ENCODE assay signal across 25 cellular contexts in the genomic region with DNA sequence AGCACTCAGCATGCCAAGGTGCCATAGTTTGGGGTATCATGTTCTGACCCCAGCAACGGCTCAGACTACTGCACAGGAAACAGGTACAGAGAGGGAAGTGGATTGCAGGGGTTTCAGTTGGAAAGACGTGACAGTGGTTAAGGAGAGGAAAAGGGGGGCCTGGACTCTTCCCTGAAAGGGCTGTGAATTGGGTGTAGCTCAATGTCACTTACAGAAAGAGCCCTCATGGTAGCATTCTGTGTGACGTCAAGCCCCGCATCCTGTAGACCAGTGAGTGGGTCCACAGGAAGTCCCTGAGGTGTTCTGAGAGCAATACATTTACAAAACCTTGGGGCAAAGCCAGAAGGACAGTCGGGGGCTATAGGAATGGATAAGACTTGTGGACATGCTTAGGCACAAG.
DNase-seq lines count a peak whose midpoint lies in the region; ATAC-seq and TF ChIP-seq lines count a peak whose summit lies in the region.
"Had no signal": no experiment of that assay in that cellular context is flagged by ENCODE, and none has a peak within 500 bp of the region (broad histone marks: within the 10 kb centered on the region; RNA-seq: fewer than 3 reads in every experiment).

No MANE protein-coding gene starts in this region.

- in situ Hi-C loops in ACHN (cut with HindIII; ENCODE audit: low pct_ligation_motif_present, low pct_unique_long_range_greater_than_20kb, low sequenced_read_pairs) = no loop called here

- H3K27me3 Mint-ChIP-seq in activated CD8-positive, alpha-beta memory T cell treated with anti-CD3 and anti-CD28 coated beads, Interleukin-2, amount 10 ng/mL, durations not matched to agents 7 days and 5 days = peaks cover 7% of the 10 kb centered on the region

- H3K27ac ChIP-seq in esophagus muscularis mucosa (replicated peaks in 1 of 4) = no peak overlapping the region
- H3K27ac ChIP-seq: coronary artery, SK-N-MC, WERI-Rb-1 had no signal

- intact Hi-C loops in esophagus muscularis mucosa (cut with DNase I) = no loop called here

- CTCF ChIA-PET in activated CD8-positive, alpha-beta memory T cell treated with anti-CD3 and anti-CD28 coated beads, Interleukin-2, amount 10 ng/mL, durations not matched to agents 7 days and 5 days (lab: Charles Lee) = no interaction called here

- no peak overlapping the region for H3K4me3 Mint-ChIP-seq in activated CD8-positive, alpha-beta memory T cell treated with anti-CD3 and anti-CD28 coated beads, Interleukin-2, amount 10 ng/mL, durations not matched to agents 7 days and 5 days
- H3K4me3 Mint-ChIP-seq: neural crest cell, type B pancreatic cell had no signal

- TF ChIP-seq POLR2A in esophagus muscularis mucosa (IDR thresholded peaks at IDR 0.05; ENCODE audit: low read depth) = no peak
- no peak for TF ChIP-seq POLR2A in GM18505 (IDR thresholded peaks at IDR 0.05; ENCODE audit: borderline replicate concordance, extremely low read depth, insufficient read depth, insufficient read length)

- H3K4me1 Mint-ChIP-seq in activated CD8-positive, alpha-beta memory T cell treated with anti-CD3 and anti-CD28 coated beads, Interleukin-2, amount 10 ng/mL, durations not matched to agents 7 days and 5 days = peaks cover 8% of the 10 kb centered on the region
- H3K4me1 Mint-ChIP-seq: neural crest cell had no signal

- TF ChIP-seq CTCF in GM12865 (IDR thresholded peaks at IDR 0.05; ENCODE audit: insufficient read depth, low read depth, low read length, missing control alignments) (no peak), esophagus muscularis mucosa (IDR thresholded peaks at IDR 0.05) (no peak)

- no peaks in the 10 kb centered on the region for H3K36me3 ChIP-seq in esophagus muscularis mucosa
- H3K36me3 ChIP-seq: BE2C, gastrocnemius medialis, WERI-Rb-1 had no signal

- no peaks in the 10 kb centered on the region for H3K27me3 ChIP-seq in esophagus muscularis mucosa
- H3K27me3 ChIP-seq: BE2C, gastrocnemius medialis had no signal

- peak; percentile 46 for DNase-seq in activated CD8-positive, alpha-beta memory T cell treated with anti-CD3 and anti-CD28 coated beads, Interleukin-2, amount 10 ng/mL, durations not matched to agents 7 days and 5 days
- DNase-seq in activated CD8-positive, alpha-beta memory T cell treated with anti-CD3 and anti-CD28 coated beads for 24 hours = no peak
- peak; percentile 5 for DNase-seq in GM12865 (ENCODE audit: low read depth)
- DNase-seq in esophagus muscularis mucosa (ENCODE audit: extremely low spot score) = peak; percentile 75
- no peak for DNase-seq in left lobe of liver (ENCODE audit: low spot score)
- no peak for DNase-seq in ACHN
- DNase-seq: anterior cingulate cortex; BE2C; COR-L47; DMS79; gastrocnemius medialis; HCEC 1CT; NCI-H1105; NCI-H2029; NCI-H226; stimulated activated CD4-positive, alpha-beta T cell treated with anti-CD3 and anti-CD28 coated beads, Interleukin-15, amount 100 ng/mL, for 24 hours; T-helper 2 cell; WERI-Rb-1 had no signal

- H3K9me3 Mint-ChIP-seq in activated CD8-positive, alpha-beta memory T cell treated with anti-CD3 and anti-CD28 coated beads, Interleukin-2, amount 10 ng/mL, durations not matched to agents 7 days and 5 days (ENCODE audit: low read depth) = no peaks in the 10 kb centered on the region
- H3K9me3 Mint-ChIP-seq: neural crest cell had no signal

- no peaks in the 10 kb centered on the region for H3K4me1 ChIP-seq in esophagus muscularis mucosa
- H3K4me1 ChIP-seq: BE2C, gastrocnemius medialis had no signal

- H3K4me3 ChIP-seq in GM12865 (ENCODE audit: low read depth, low read length) (no peak overlapping the region), esophagus muscularis mucosa (no peak overlapping the region)
- H3K4me3 ChIP-seq: coronary artery, gastrocnemius medialis, SK-N-MC had no signal

- no peaks in the 10 kb centered on the region for H3K9me3 ChIP-seq in esophagus muscularis mucosa
- H3K9me3 ChIP-seq: BE2C, gastrocnemius medialis had no signal

- H3K27ac Mint-ChIP-seq in activated CD8-positive, alpha-beta memory T cell treated with anti-CD3 and anti-CD28 coated beads, Interleukin-2, amount 10 ng/mL, durations not matched to agents 7 days and 5 days = peak overlapping the region; percentile 6
- H3K27ac Mint-ChIP-seq: progenitor cell of endocrine pancreas, type B pancreatic cell had no signal

- no peaks in the 10 kb centered on the region for H3K36me3 Mint-ChIP-seq in activated CD8-positive, alpha-beta memory T cell treated with anti-CD3 and anti-CD28 coated beads, Interleukin-2, amount 10 ng/mL, durations not matched to agents 7 days and 5 days
- H3K36me3 Mint-ChIP-seq: type B pancreatic cell had no signal

- ATAC-seq in activated CD8-positive, alpha-beta memory T cell treated with anti-CD3 and anti-CD28 coated beads, Interleukin-2, amount 10 ng/mL, durations not matched to agents 7 days and 5 days = peak; percentile 23
- ATAC-seq in HG03342 (IDR thresholded peaks at IDR 0.05; ENCODE audit: unreplicated experiment) (peak; percentile 55), GM18505 (IDR thresholded peaks at IDR 0.05; ENCODE audit: unreplicated experiment) (no peak), left lobe of liver (no peak)

- 64% methylated on average over 5 of the region's 5 CpGs for WGBS in esophagus muscularis mucosa

- TF ChIP-seq EP300 in esophagus muscularis mucosa (IDR thresholded peaks at IDR 0.05) = no peak

Comparison
In these comparisons a context has a peak if more than half of its experiments do, and no peak if none do; other contexts are left out.
1. DNase-seq: peak in activated CD8-positive, alpha-beta memory T cell treated with anti-CD3 and anti-CD28 coated beads, Interleukin-2, amount 10 ng/mL, durations not matched to agents 7 days and 5 days (single experiment), GM12865 (single experiment) and esophagus muscularis mucosa (single experiment); none in activated CD8-positive, alpha-beta memory T cell treated with anti-CD3 and anti-CD28 coated beads for 24 hours (single experiment), left lobe of liver (single experiment) and ACHN (single experiment).
2. ATAC-seq: peak in activated CD8-positive, alpha-beta memory T cell treated with anti-CD3 and anti-CD28 coated beads, Interleukin-2, amount 10 ng/mL, durations not matched to agents 7 days and 5 days (single experiment) and HG03342 (single experiment); none in GM18505 (single experiment) and left lobe of liver (single experiment).